12 cellular contexts compared by ENCODE assay signal in the genomic region with DNA sequence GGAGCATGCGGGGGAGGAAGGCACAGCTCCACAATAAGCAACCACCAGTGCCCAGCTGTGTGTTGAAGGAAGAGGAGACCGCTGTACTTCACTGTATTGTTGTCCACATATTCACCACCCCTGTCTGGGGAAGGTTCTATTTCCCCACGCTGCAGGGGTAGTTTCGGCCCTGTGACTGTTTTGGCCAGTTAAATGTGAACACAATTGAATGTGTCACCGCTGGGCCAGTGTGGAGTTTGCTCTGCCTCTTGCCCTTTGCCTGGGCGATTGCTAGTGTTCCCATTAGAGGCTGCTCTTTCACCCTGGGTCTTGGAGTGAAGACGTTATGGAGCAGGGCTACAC. TPM values are rescaled to one million over a fixed set of nuclear protein-coding genes. Genes with fewer than 3 reads are reported as not detected.
A peak's percentile ranks its signal among the peaks of the same experiment; 100 is the strongest.
DNase-seq lines count a peak whose midpoint lies in the region; ATAC-seq and TF ChIP-seq lines count a peak whose summit lies in the region.
"Had no signal": no experiment of that assay in that cellular context is flagged by ENCODE, and none has a peak within 500 bp of the region (broad histone marks: within the 10 kb centered on the region; RNA-seq: fewer than 3 reads in every experiment).

No MANE protein-coding gene starts in this region.

- no peak for TF ChIP-seq CTCF in cardiac muscle cell (IDR thresholded peaks at IDR 0.05; ENCODE audit: low read depth, low read length)
- no peak for TF ChIP-seq CTCF in lower lobe of right lung (IDR thresholded peaks at IDR 0.05)
- TF ChIP-seq CTCF in PC-3 (conservative IDR thresholded peaks at IDR 0.05; ENCODE audit: low read depth, low read length): no peak
- no peak for TF ChIP-seq CTCF in WERI-Rb-1 (IDR thresholded peaks at IDR 0.05; ENCODE audit: low read depth, low read length)
- TF ChIP-seq CTCF in MM.1S (IDR thresholded peaks at IDR 0.05; ENCODE audit: low read length): no peak
- TF ChIP-seq CTCF in colonic mucosa (IDR thresholded peaks at IDR 0.05): no peak

- H3K27ac ChIP-seq in cardiac muscle cell: peak overlapping the region; percentile 49
- H3K27ac ChIP-seq in esophagus (ENCODE audit: low read depth in 2 of 2, low read length in 1 of 2): peak overlapping the region; percentile 70 to 89
- no peak overlapping the region for H3K27ac ChIP-seq in lower lobe of right lung
- H3K27ac ChIP-seq in PC-3 (ENCODE audit: low read length): no peak overlapping the region
- H3K27ac ChIP-seq in WERI-Rb-1: no peak overlapping the region
- no peak overlapping the region for H3K27ac ChIP-seq in MM.1S (ENCODE audit: low read length)
- H3K27ac ChIP-seq in colonic mucosa: no peak overlapping the region
- H3K27ac ChIP-seq: thyroid gland had no signal

- H3F3A ChIP-seq in PC-3 (ENCODE audit: low read length, unreplicated experiment): no peaks in the 10 kb centered on the region
- H3F3A ChIP-seq in MM.1S (ENCODE audit: insufficient read depth, low read length): no peaks in the 10 kb centered on the region

- no peaks in the 10 kb centered on the region for H3K9me2 ChIP-seq in PC-3 (replicated peaks; ENCODE audit: low read length)
- no peaks in the 10 kb centered on the region for H3K9me2 ChIP-seq in MM.1S (replicated peaks; ENCODE audit: insufficient read depth, low read length)

- DNase-seq in cardiac muscle cell (ENCODE audit: low read depth in 1 of 2, low spot score in 1 of 2): peak; percentile 10 to 12
- DNase-seq in Right ventricle myocardium inferior (ENCODE audit: missing footprints): no peak
- peak; percentile 60 for DNase-seq in lower lobe of right lung
- no peak for DNase-seq in PC-3
- no peak for DNase-seq in WERI-Rb-1
- DNase-seq in MM.1S: no peak
- no peak for DNase-seq in colonic mucosa
- DNase-seq: activated CD4-positive, alpha-beta memory T cell treated with anti-CD3 and anti-CD28 coated beads for 36 hours; EL; thyroid gland had no signal

- CTCF ChIA-PET in PC-3 (lab: Charles Lee): no interaction called here

- intact Hi-C loops in Right ventricle myocardium inferior (cut with DNase I) (loop anchor here (2.0 to 5.0 kb wide), 2 partner anchors 33 to 42 kb away; partner anchors contain the start of gene UBE4B), lower lobe of right lung (cut with DNase I) (no loop called here), PC-3 (cut with micrococcal nuclease) (no loop called here), colonic mucosa (cut with DNase I) (no loop called here)

- H3K4me3 ChIP-seq in cardiac muscle cell (no peak overlapping the region), esophagus (ENCODE audit: low read depth in 1 of 2, low read length in 2 of 2) (no peak overlapping the region), lower lobe of right lung (no peak overlapping the region), PC-3 (ENCODE audit: low read length) (no peak overlapping the region), WERI-Rb-1 (ENCODE audit: low read depth, low read length) (no peak overlapping the region), MM.1S (ENCODE audit: low read length) (no peak overlapping the region), colonic mucosa (no peak overlapping the region)
- H3K4me3 ChIP-seq: thyroid gland had no signal

- no peaks in the 10 kb centered on the region for H4K20me1 ChIP-seq in PC-3 (ENCODE audit: low read length)
- H4K20me1 ChIP-seq in MM.1S (ENCODE audit: insufficient read depth, low read length): peaks cover 3% of the 10 kb centered on the region; the same call in 1 of the 2 replicates

- POLR2A ChIA-PET in PC-3 (lab: Charles Lee; ENCODE audit: unreplicated experiment): no interaction called here

- BruUV-seq in PC-3 (replicated peaks; lab: Mats Ljungman, UMichigan): no TSS peak

- H3K27me3 ChIP-seq in cardiac muscle cell: no peaks in the 10 kb centered on the region
- no peaks in the 10 kb centered on the region for H3K27me3 ChIP-seq in esophagus (ENCODE audit: control insufficient read depth in 1 of 2, insufficient read depth in 2 of 2, low read length in 2 of 2)
- no peaks in the 10 kb centered on the region for H3K27me3 ChIP-seq in lower lobe of right lung (ENCODE audit: low read depth)
- no peaks in the 10 kb centered on the region for H3K27me3 ChIP-seq in PC-3 (ENCODE audit: low read length)
- no peaks in the 10 kb centered on the region for H3K27me3 ChIP-seq in WERI-Rb-1 (ENCODE audit: insufficient read depth, low read depth, severe bottlenecking)
- no peaks in the 10 kb centered on the region for H3K27me3 ChIP-seq in MM.1S (replicated peaks; ENCODE audit: insufficient read depth, low read length)
- no peaks in the 10 kb centered on the region for H3K27me3 ChIP-seq in colonic mucosa
- H3K27me3 ChIP-seq: thyroid gland had no signal

- 63 to 77% methylated on average over 7 of the region's 7 CpGs for WGBS in esophagus, 2 donors

- H3K9me3 ChIP-seq in cardiac muscle cell (ENCODE audit: low read depth) (no peaks in the 10 kb centered on the region), esophagus (ENCODE audit: control insufficient read depth in 2 of 2, insufficient read depth in 1 of 2, low read depth in 1 of 2, low read length in 1 of 2) (no peaks in the 10 kb centered on the region), lower lobe of right lung (no peaks in the 10 kb centered on the region), PC-3 (ENCODE audit: low read length) (no peaks in the 10 kb centered on the region), WERI-Rb-1 (ENCODE audit: severe bottlenecking) (no peaks in the 10 kb centered on the region), MM.1S (replicated peaks; ENCODE audit: insufficient read depth, low read length) (no peaks in the 10 kb centered on the region), colonic mucosa (no peaks in the 10 kb centered on the region)
- H3K9me3 ChIP-seq: thyroid gland had no signal

- H3K4me1 ChIP-seq in cardiac muscle cell (ENCODE audit: low read depth) (peaks cover 23% of the 10 kb centered on the region), esophagus (ENCODE audit: control insufficient read depth in 2 of 2, insufficient read depth in 2 of 2, low read length in 1 of 2) (peaks cover 0 to 10% of the 10 kb centered on the region in 2 donors), lower lobe of right lung (peaks cover 33% of the 10 kb centered on the region), PC-3 (ENCODE audit: insufficient read depth, low read length) (0 out of 2 replicates have a peak, but pooled peaks cover 6% of the 10 kb centered on the region), MM.1S (ENCODE audit: low read length) (no peaks in the 10 kb centered on the region), colonic mucosa (no peaks in the 10 kb centered on the region)

- H3K9ac ChIP-seq in PC-3 (ENCODE audit: low read length) (no peak overlapping the region), MM.1S (ENCODE audit: low read length) (no peak overlapping the region), colonic mucosa (ENCODE audit: low read depth in 2 of 2, low read length in 2 of 2) (no peak overlapping the region)

- H2AFZ ChIP-seq in PC-3 (ENCODE audit: low read length): no peak overlapping the region
- H2AFZ ChIP-seq in MM.1S (ENCODE audit: low read length): no peak overlapping the region

- peaks cover 56% of the 10 kb centered on the region for H3K79me2 ChIP-seq in PC-3 (ENCODE audit: low read length)
- peaks cover 91% of the 10 kb centered on the region for H3K79me2 ChIP-seq in MM.1S (ENCODE audit: low read length)

- ATAC-seq in Right ventricle myocardium inferior (no peak), lower lobe of right lung (peak; percentile 57 to 75), PC-3 (no peak)
- ATAC-seq: HCT116 had no signal

- H3K4me2 ChIP-seq in PC-3 (ENCODE audit: low read length): no peak overlapping the region
- H3K4me2 ChIP-seq in MM.1S (ENCODE audit: low read depth, low read length): no peak overlapping the region

- H3K36me3 ChIP-seq in cardiac muscle cell (no peaks in the 10 kb centered on the region), esophagus (ENCODE audit: control insufficient read depth in 2 of 2, insufficient read depth in 2 of 2, low read length in 1 of 2) (no peaks in the 10 kb centered on the region), lower lobe of right lung (no peaks in the 10 kb centered on the region), PC-3 (ENCODE audit: low read depth, low read length) (no peaks in the 10 kb centered on the region), WERI-Rb-1 (no peaks in the 10 kb centered on the region), MM.1S (replicated peaks; ENCODE audit: insufficient read depth, low read length) (no peaks in the 10 kb centered on the region), colonic mucosa (no peaks in the 10 kb centered on the region)
- H3K36me3 ChIP-seq: thyroid gland had no signal

RNA-seq across cellular contexts. Expression of gene UBE4B, which starts 32.6 kb away (rescaled TPM):
- 45.4 and 72.0 TPM in 2 replicates for total RNA-seq in cardiac muscle cell
- 34.1 and 51.8 TPM in 2 replicates for polyA plus RNA-seq in cardiac muscle cell
- total RNA-seq in Right ventricle myocardium inferior: 66.4 TPM
- polyA plus RNA-seq in esophagus: 10 to 100 TPM; 15.6 to 23.2 TPM
- 39.1 TPM for total RNA-seq in lower lobe of right lung
- 37.9 and 42.1 TPM in 2 replicates for total RNA-seq in PC-3 (2014; rRNA removed)
- 10 to 100 TPM; 34.6 to 40.9 TPM for total RNA-seq in colonic mucosa

Comparison
In these comparisons a context has a peak if more than half of its experiments do, and no peak if none do; other contexts are left out.
1. DNase-seq: peak in cardiac muscle cell (2 of 2) and lower lobe of right lung (single experiment); none in Right ventricle myocardium inferior (single experiment), PC-3 (single experiment), WERI-Rb-1 (single experiment), MM.1S (single experiment) and colonic mucosa (single experiment).
2. H3K27ac ChIP-seq: peak in cardiac muscle cell (single experiment) and esophagus (2 of 2); none in lower lobe of right lung (single experiment), PC-3 (single experiment), WERI-Rb-1 (single experiment), MM.1S (single experiment) and colonic mucosa (single experiment).
3. ATAC-seq: peak in lower lobe of right lung (2 of 2); none in Right ventricle myocardium inferior (single experiment) and PC-3 (single experiment).